ENCODE assay signal across 8 cellular contexts in the genomic region with DNA sequence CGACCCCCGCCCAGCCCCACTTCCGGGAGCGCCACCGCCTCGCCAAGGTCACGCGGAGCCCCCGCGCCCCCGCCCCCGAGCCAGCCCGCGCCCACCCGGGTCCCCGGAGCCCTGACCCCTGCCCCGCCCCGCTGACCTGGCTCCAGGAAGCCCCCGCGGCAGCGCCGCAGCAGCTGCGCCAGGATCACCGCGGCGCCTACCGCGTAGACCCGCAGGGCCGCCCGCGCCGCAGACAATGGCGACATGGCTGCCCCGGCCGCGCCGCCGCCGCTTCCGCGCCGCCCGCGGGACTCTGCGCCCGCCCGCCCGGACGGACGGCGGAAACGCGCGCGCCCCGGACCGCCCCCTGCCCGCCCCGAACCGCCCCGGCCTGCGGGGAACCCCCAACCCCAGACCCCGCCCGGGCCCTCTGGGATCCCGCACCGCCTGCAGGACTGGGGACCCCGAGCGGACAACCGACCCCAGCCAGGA. TPM values are rescaled to one million over a fixed set of nuclear protein-coding genes. Genes with fewer than 3 reads are reported as not detected.
DNase-seq lines count a peak whose midpoint lies in the region; ATAC-seq, FAIRE-seq and TF ChIP-seq lines count a peak whose summit lies in the region.

A gene with protein sequence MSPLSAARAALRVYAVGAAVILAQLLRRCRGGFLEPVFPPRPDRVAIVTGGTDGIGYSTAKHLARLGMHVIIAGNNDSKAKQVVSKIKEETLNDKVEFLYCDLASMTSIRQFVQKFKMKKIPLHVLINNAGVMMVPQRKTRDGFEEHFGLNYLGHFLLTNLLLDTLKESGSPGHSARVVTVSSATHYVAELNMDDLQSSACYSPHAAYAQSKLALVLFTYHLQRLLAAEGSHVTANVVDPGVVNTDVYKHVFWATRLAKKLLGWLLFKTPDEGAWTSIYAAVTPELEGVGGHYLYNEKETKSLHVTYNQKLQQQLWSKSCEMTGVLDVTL (minus strand): TSS at position 296 of the 471 bp plus-strand sequence. CDS start 51 bp downstream, at position 245.
A gene (minus strand): TSS at position 296 of the 471 bp plus-strand sequence. CDS start 10,257 bp downstream, outside the sequence.

- H3K27me3 Mint-ChIP-seq in activated T-cell treated with anti-CD3 and anti-CD28 coated beads, Interleukin-2, amount 50 U/mL, for 72 hours (ENCODE audit: low read depth), result no peaks in the 10 kb centered on the region

- intact Hi-C loops in pancreas (cut with DNase I), result no loop called here

- H3K36me3 ChIP-seq in gastroesophageal sphincter (peaks cover 0 to 5% of the 10 kb centered on the region in 2 donors), pancreas (no peaks in the 10 kb centered on the region)

- H3K27me3 ChIP-seq in gastroesophageal sphincter, result no peaks in the 10 kb centered on the region
- no peaks in the 10 kb centered on the region for H3K27me3 ChIP-seq in pancreas

- TF ChIP-seq EP300 in Ishikawa (IDR thresholded peaks at IDR 0.05; ENCODE audit: borderline replicate concordance) (no peak), gastroesophageal sphincter (IDR thresholded peaks at IDR 0.05) (no peak)

- ATAC-seq in GM21390 (IDR thresholded peaks at IDR 0.05; ENCODE audit: unreplicated experiment) (peak; percentile 47), gastroesophageal sphincter (peak; percentile 60), pancreas (peak in 3 of 4 donors; percentile 13 to 63 (median 28)), GM18517 (IDR thresholded peaks at IDR 0.05; ENCODE audit: unreplicated experiment) (no peak)
- ATAC-seq in activated T-cell treated with anti-CD3 and anti-CD28 coated beads, Interleukin-2, amount 50 U/mL, for 72 hours (replicated peaks in 1 of 2), result peak; percentile 84 to 85

- H3K27ac ChIP-seq in gastroesophageal sphincter, result peak within 1 kb of the TSS; percentile 86 to 94 (median 93)
- peak within 1 kb of the TSS; percentile 78 to 98 (median 88) for H3K27ac ChIP-seq in pancreas

- no peak for FAIRE-seq in pancreas (lab: Jason Lieb, UNC)

- peak; percentile 29 to 32 for TF ChIP-seq POLR2A in gastroesophageal sphincter (IDR thresholded peaks at IDR 0.05)

- H3K4me3 ChIP-seq in AG10803 (ENCODE audit: low read length) (peak within 1 kb of the TSS; percentile 78), gastroesophageal sphincter (peak within 1 kb of the TSS; percentile 74 to 82), pancreas (peak within 1 kb of the TSS; percentile 71 to 83 (median 80))

- TF ChIP-seq RAD21 in Ishikawa (IDR thresholded peaks at IDR 0.05; ENCODE audit: low read depth), result no peak

- H3K4me1 Mint-ChIP-seq in activated T-cell treated with anti-CD3 and anti-CD28 coated beads, Interleukin-2, amount 50 U/mL, for 72 hours (ENCODE audit: low read depth), result peaks cover 23% of the 10 kb centered on the region

- H3K9me3 ChIP-seq in gastroesophageal sphincter, result no peaks in the 10 kb centered on the region
- no peaks in the 10 kb centered on the region for H3K9me3 ChIP-seq in pancreas

- no CpG with 5 or more reads among the region's 70 CpGs for WGBS in gastroesophageal sphincter (ENCODE audit: low coverage in 1 of 2), 2 donors
- 0 to 2% methylated on average over 27 to 70 of the region's 70 CpGs for WGBS in pancreas, 2 donors

- no peaks in the 10 kb centered on the region for H3K9me3 Mint-ChIP-seq in activated T-cell treated with anti-CD3 and anti-CD28 coated beads, Interleukin-2, amount 50 U/mL, for 72 hours

- peak within 1 kb of the TSS; percentile 85 for H3K27ac Mint-ChIP-seq in activated T-cell treated with anti-CD3 and anti-CD28 coated beads, Interleukin-2, amount 50 U/mL, for 72 hours

- TF ChIP-seq CTCF in AG10803 (conservative IDR thresholded peaks at IDR 0.05; ENCODE audit: low read length), result no peak
- no peak for TF ChIP-seq CTCF in gastroesophageal sphincter (IDR thresholded peaks at IDR 0.05)
- no peak for TF ChIP-seq CTCF in pancreas (IDR thresholded peaks at IDR 0.05)

- H3K4me1 ChIP-seq in gastroesophageal sphincter (peaks cover 7 to 49% (median 11%) of the 10 kb centered on the region in 3 donors), pancreas (peaks cover 17 to 21% (median 19%) of the 10 kb centered on the region in 3 donors)

- H3K4me3 Mint-ChIP-seq in activated T-cell treated with anti-CD3 and anti-CD28 coated beads, Interleukin-2, amount 50 U/mL, for 72 hours, result peak within 1 kb of the TSS; percentile 85 to 87

- no peaks in the 10 kb centered on the region for H3K36me3 Mint-ChIP-seq in activated T-cell treated with anti-CD3 and anti-CD28 coated beads, Interleukin-2, amount 50 U/mL, for 72 hours (ENCODE audit: insufficient read depth in 2 of 2)

- DNase-seq in AG10803 (ENCODE audit: low read depth) (peak; percentile 25), pancreas (peak in 5 of 6 donors; percentile 33 to 84 (median 53)), SHP77 treated with DMSO at 0.1 percent for 48 hours (lab: John Stamatoyannopoulos, UW) (no peak)
- DNase-seq in activated T-cell treated with anti-CD3 and anti-CD28 coated beads, Interleukin-2, amount 50 U/mL, for 72 hours, result peak; percentile 60 to 76

TF ChIP-seq in Ishikawa, 13 proteins besides CTCF, POLR2A, EP300 and RAD21:
- TF ChIP-seq TCF12 (IDR thresholded peaks at IDR 0.05; ENCODE audit: low read depth) (no peak), YY1 (IDR thresholded peaks at IDR 0.05; ENCODE audit: low read depth) (0 out of 2 replicates have a peak, but pooled peaks have one; percentile 22)

RNA-seq across cellular contexts. Expression of the first gene that starts in this region (rescaled TPM):
- total RNA-seq in activated T-cell treated with anti-CD3 and anti-CD28 coated beads, Interleukin-2, amount 50 U/mL, for 72 hours, result 10 to 100 TPM; 24.0 to 26.0 TPM
- total RNA-seq in gastroesophageal sphincter (10 to 100 TPM; 16.8 to 26.3 (median 21.1) TPM), pancreas (10 to 100 TPM; 14.1 to 26.5 (median 18.7) TPM)
- polyA plus RNA-seq in pancreas, result 10 to 100 TPM in 1 of 2 donors, 1 to 10 TPM in 1; 8.1 to 11.9 TPM

RNA-seq across cellular contexts. Expression of the second gene that starts in this region (rescaled TPM):
- total RNA-seq in activated T-cell treated with anti-CD3 and anti-CD28 coated beads, Interleukin-2, amount 50 U/mL, for 72 hours, result 10 to 100 TPM; 24.5 to 28.5 TPM
- total RNA-seq in gastroesophageal sphincter (10 to 100 TPM; 37.2 to 41.1 (median 39.4) TPM), pancreas (10 to 100 TPM; 21.9 to 39.5 (median 27.1) TPM)
- 10 to 100 TPM; 11.9 to 16.2 TPM for polyA plus RNA-seq in pancreas
